1 cellular context compared by ENCODE assay signal in the genomic region with DNA sequence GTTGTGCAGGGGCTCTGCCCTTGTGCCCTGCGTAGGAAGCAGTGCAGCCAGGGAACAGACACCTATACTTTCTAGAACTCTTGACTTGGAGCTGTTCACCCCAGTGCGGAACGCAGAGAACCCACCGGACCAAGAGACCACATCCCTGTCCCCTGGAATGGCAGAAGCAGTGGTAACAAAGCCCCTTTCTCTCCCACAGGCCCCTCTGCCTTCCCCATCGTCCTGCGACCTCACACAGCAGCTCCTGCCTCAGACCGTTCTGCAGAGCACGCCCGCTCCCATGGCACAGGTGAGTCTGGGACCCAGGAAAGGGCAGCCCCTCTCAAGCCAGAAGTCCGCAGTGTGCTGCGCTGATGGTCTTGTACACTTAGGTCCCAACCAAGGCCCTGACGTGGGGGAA.
TF ChIP-seq lines count a peak whose summit lies in the region.

No MANE protein-coding gene starts in this region.

TF ChIP-seq in HepG2, 621 proteins besides CTCF, POLR2A, EP300 and RAD21:
- TF ChIP-seq THYN1 (CRISPR knock-in tag; IDR thresholded peaks at IDR 0.05; ENCODE audit: borderline replicate concordance, low read depth) (no peak), CENPT (CRISPR knock-in tag; IDR thresholded peaks at IDR 0.05; ENCODE audit: low read depth) (no peak), RARG (CRISPR knock-in tag; IDR thresholded peaks at IDR 0.05; ENCODE audit: low read depth) (no peak), KAT7 (CRISPR knock-in tag; IDR thresholded peaks at IDR 0.05; ENCODE audit: borderline replicate concordance) (no peak), ZEB1 (IDR thresholded peaks at IDR 0.05; ENCODE audit: insufficient replicate concordance, low read depth) (no peak), GATAD2A (CRISPR knock-in tag; IDR thresholded peaks at IDR 0.05) (no peak), SRY (CRISPR knock-in tag; IDR thresholded peaks at IDR 0.05) (no peak), GTF3A (CRISPR knock-in tag; conservative IDR thresholded peaks at IDR 0.05) (no peak)
- TF ChIP-seq, protein P1, sequence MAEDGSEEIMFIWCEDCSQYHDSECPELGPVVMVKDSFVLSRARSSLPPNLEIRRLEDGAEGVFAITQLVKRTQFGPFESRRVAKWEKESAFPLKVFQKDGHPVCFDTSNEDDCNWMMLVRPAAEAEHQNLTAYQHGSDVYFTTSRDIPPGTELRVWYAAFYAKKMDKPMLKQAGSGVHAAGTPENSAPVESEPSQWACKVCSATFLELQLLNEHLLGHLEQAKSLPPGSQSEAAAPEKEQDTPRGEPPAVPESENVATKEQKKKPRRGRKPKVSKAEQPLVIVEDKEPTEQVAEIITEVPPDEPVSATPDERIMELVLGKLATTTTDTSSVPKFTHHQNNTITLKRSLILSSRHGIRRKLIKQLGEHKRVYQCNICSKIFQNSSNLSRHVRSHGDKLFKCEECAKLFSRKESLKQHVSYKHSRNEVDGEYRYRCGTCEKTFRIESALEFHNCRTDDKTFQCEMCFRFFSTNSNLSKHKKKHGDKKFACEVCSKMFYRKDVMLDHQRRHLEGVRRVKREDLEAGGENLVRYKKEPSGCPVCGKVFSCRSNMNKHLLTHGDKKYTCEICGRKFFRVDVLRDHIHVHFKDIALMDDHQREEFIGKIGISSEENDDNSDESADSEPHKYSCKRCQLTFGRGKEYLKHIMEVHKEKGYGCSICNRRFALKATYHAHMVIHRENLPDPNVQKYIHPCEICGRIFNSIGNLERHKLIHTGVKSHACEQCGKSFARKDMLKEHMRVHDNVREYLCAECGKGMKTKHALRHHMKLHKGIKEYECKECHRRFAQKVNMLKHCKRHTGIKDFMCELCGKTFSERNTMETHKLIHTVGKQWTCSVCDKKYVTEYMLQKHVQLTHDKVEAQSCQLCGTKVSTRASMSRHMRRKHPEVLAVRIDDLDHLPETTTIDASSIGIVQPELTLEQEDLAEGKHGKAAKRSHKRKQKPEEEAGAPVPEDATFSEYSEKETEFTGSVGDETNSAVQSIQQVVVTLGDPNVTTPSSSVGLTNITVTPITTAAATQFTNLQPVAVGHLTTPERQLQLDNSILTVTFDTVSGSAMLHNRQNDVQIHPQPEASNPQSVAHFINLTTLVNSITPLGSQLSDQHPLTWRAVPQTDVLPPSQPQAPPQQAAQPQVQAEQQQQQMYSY (CRISPR knock-in tag; IDR thresholded peaks at IDR 0.05), result no peak
- TF ChIP-seq, protein P2, sequence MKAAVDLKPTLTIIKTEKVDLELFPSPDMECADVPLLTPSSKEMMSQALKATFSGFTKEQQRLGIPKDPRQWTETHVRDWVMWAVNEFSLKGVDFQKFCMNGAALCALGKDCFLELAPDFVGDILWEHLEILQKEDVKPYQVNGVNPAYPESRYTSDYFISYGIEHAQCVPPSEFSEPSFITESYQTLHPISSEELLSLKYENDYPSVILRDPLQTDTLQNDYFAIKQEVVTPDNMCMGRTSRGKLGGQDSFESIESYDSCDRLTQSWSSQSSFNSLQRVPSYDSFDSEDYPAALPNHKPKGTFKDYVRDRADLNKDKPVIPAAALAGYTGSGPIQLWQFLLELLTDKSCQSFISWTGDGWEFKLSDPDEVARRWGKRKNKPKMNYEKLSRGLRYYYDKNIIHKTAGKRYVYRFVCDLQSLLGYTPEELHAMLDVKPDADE (CRISPR knock-in tag; IDR thresholded peaks at IDR 0.05), result no peak
- TF ChIP-seq, protein P3, sequence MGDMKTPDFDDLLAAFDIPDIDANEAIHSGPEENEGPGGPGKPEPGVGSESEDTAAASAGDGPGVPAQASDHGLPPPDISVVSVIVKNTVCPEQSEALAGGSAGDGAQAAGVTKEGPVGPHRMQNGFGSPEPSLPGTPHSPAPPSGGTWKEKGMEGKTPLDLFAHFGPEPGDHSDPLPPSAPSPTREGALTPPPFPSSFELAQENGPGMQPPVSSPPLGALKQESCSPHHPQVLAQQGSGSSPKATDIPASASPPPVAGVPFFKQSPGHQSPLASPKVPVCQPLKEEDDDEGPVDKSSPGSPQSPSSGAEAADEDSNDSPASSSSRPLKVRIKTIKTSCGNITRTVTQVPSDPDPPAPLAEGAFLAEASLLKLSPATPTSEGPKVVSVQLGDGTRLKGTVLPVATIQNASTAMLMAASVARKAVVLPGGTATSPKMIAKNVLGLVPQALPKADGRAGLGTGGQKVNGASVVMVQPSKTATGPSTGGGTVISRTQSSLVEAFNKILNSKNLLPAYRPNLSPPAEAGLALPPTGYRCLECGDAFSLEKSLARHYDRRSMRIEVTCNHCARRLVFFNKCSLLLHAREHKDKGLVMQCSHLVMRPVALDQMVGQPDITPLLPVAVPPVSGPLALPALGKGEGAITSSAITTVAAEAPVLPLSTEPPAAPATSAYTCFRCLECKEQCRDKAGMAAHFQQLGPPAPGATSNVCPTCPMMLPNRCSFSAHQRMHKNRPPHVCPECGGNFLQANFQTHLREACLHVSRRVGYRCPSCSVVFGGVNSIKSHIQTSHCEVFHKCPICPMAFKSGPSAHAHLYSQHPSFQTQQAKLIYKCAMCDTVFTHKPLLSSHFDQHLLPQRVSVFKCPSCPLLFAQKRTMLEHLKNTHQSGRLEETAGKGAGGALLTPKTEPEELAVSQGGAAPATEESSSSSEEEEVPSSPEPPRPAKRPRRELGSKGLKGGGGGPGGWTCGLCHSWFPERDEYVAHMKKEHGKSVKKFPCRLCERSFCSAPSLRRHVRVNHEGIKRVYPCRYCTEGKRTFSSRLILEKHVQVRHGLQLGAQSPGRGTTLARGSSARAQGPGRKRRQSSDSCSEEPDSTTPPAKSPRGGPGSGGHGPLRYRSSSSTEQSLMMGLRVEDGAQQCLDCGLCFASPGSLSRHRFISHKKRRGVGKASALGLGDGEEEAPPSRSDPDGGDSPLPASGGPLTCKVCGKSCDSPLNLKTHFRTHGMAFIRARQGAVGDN (CRISPR knock-in tag; IDR thresholded peaks at IDR 0.05), result no peak
- TF ChIP-seq, protein P4, sequence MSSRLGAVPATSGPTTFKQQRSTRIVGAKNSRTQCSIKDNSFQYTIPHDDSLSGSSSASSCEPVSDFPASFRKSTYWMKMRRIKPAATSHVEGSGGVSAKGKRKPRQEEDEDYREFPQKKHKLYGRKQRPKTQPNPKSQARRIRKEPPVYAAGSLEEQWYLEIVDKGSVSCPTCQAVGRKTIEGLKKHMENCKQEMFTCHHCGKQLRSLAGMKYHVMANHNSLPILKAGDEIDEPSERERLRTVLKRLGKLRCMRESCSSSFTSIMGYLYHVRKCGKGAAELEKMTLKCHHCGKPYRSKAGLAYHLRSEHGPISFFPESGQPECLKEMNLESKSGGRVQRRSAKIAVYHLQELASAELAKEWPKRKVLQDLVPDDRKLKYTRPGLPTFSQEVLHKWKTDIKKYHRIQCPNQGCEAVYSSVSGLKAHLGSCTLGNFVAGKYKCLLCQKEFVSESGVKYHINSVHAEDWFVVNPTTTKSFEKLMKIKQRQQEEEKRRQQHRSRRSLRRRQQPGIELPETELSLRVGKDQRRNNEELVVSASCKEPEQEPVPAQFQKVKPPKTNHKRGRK (CRISPR knock-in tag; IDR thresholded peaks at IDR 0.05), result no peak
- TF ChIP-seq, protein P5, sequence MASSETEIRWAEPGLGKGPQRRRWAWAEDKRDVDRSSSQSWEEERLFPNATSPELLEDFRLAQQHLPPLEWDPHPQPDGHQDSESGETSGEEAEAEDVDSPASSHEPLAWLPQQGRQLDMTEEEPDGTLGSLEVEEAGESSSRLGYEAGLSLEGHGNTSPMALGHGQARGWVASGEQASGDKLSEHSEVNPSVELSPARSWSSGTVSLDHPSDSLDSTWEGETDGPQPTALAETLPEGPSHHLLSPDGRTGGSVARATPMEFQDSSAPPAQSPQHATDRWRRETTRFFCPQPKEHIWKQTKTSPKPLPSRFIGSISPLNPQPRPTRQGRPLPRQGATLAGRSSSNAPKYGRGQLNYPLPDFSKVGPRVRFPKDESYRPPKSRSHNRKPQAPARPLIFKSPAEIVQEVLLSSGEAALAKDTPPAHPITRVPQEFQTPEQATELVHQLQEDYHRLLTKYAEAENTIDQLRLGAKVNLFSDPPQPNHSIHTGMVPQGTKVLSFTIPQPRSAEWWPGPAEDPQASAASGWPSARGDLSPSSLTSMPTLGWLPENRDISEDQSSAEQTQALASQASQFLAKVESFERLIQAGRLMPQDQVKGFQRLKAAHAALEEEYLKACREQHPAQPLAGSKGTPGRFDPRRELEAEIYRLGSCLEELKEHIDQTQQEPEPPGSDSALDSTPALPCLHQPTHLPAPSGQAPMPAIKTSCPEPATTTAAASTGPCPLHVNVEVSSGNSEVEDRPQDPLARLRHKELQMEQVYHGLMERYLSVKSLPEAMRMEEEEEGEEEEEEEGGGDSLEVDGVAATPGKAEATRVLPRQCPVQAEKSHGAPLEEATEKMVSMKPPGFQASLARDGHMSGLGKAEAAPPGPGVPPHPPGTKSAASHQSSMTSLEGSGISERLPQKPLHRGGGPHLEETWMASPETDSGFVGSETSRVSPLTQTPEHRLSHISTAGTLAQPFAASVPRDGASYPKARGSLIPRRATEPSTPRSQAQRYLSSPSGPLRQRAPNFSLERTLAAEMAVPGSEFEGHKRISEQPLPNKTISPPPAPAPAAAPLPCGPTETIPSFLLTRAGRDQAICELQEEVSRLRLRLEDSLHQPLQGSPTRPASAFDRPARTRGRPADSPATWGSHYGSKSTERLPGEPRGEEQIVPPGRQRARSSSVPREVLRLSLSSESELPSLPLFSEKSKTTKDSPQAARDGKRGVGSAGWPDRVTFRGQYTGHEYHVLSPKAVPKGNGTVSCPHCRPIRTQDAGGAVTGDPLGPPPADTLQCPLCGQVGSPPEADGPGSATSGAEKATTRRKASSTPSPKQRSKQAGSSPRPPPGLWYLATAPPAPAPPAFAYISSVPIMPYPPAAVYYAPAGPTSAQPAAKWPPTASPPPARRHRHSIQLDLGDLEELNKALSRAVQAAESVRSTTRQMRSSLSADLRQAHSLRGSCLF (CRISPR knock-in tag; IDR thresholded peaks at IDR 0.05; ENCODE audit: borderline replicate concordance), result no peak
